Comparison of ENCODE assay signal across 8 cellular contexts in the genomic region with DNA sequence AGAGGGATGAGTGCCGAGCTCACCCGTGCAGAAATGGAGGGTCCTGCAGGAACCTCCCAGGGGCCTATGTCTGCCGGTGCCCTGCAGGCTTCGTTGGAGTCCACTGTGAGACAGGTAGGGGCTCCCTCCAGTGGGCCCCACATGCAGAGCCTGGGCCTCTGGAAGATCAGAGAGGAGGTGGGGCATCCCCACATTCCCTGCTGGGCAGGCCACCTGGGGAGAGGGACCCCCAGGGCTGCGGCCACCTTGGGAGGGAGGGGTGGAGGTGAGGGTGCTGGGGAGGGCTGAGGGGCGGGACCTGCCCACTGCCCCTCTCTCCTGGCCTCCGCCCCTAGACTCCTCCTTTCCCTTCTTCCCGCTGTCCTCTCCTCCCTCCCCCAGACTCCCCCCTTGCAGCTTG. TPM values are rescaled to one million over a fixed set of nuclear protein-coding genes. Genes with fewer than 3 reads are reported as not detected.
DNase-seq lines count a peak whose midpoint lies in the region; ATAC-seq and TF ChIP-seq lines count a peak whose summit lies in the region.

No MANE protein-coding gene starts in this region.

- peaks cover 10% of the 10 kb centered on the region for H3K4me1 ChIP-seq in CD8-positive, alpha-beta T cell (ENCODE audit: insufficient read depth, low read length)
- peaks cover 2 to 14% of the 10 kb centered on the region in 2 donors for H3K4me1 ChIP-seq in esophagus (ENCODE audit: control insufficient read depth in 2 of 2, insufficient read depth in 2 of 2, low read length in 1 of 2)
- H3K4me1 ChIP-seq in osteoblast (ENCODE audit: insufficient read depth, low read length) = no peaks in the 10 kb centered on the region

- H3K4me2 ChIP-seq in osteoblast (ENCODE audit: insufficient read depth, low read length) = no peak overlapping the region

- TF ChIP-seq CTCF in CD8-positive, alpha-beta T cell (IDR thresholded peaks at IDR 0.05) = no peak
- TF ChIP-seq CTCF in LNCaP clone FGC (IDR thresholded peaks at IDR 0.05; ENCODE audit: control insufficient read depth, extremely low read depth, insufficient read depth) (peak; percentile 27; the same call in 1 of the 2 replicates), osteoblast (IDR thresholded peaks at IDR 0.05; ENCODE audit: extremely low read depth, low read depth, low read length) (no peak)

- H3K9me3 Mint-ChIP-seq in CD8-positive, alpha-beta T cell = no peaks in the 10 kb centered on the region

- no peaks in the 10 kb centered on the region for H3K36me3 ChIP-seq in CD8-positive, alpha-beta T cell (ENCODE audit: insufficient read depth, low read length)
- peaks cover 0 to 3% of the 10 kb centered on the region in 2 donors for H3K36me3 ChIP-seq in esophagus (ENCODE audit: control insufficient read depth in 2 of 2, insufficient read depth in 2 of 2, low read length in 1 of 2)
- no peaks in the 10 kb centered on the region for H3K36me3 ChIP-seq in osteoblast (ENCODE audit: insufficient read depth, low read length)

- no peak overlapping the region for H3K27ac Mint-ChIP-seq in CD8-positive, alpha-beta T cell

- no peaks in the 10 kb centered on the region for H3K27me3 Mint-ChIP-seq in CD8-positive, alpha-beta T cell (ENCODE audit: low read depth)

- H2AFZ ChIP-seq in osteoblast (ENCODE audit: low read length) = no peak overlapping the region

- H4K20me1 ChIP-seq in osteoblast (ENCODE audit: insufficient read depth, low read length) = peaks cover 14% of the 10 kb centered on the region

- no peaks in the 10 kb centered on the region for H3K9me3 ChIP-seq in CD8-positive, alpha-beta T cell (ENCODE audit: low read length)
- no peaks in the 10 kb centered on the region for H3K9me3 ChIP-seq in esophagus (ENCODE audit: control insufficient read depth in 2 of 2, insufficient read depth in 1 of 2, low read depth in 1 of 2, low read length in 1 of 2)
- no peaks in the 10 kb centered on the region for H3K9me3 ChIP-seq in osteoblast (ENCODE audit: low read depth, low read length)

- no peaks in the 10 kb centered on the region for H3K79me2 ChIP-seq in osteoblast (ENCODE audit: insufficient read depth, low read length)

- H3K4me3 Mint-ChIP-seq in CD8-positive, alpha-beta T cell = peak overlapping the region; percentile 71

- peak in 2 of 7 experiments; percentile 16 to 51 for DNase-seq in CD8-positive, alpha-beta T cell
- DNase-seq in LNCaP clone FGC (ENCODE audit: low read depth) (no peak), osteoblast (ENCODE audit: insufficient read length, low spot score, missing footprints) (peak; percentile 66), NCI-H187 (lab: John Stamatoyannopoulos, UW) (no peak), HCEC 1CT (no peak), inferior parietal cortex (ENCODE audit: extremely low spot score) (no peak), activated gamma-delta T cell (lab: John Stamatoyannopoulos, UW) (no peak)

- WGBS in esophagus, 2 donors = 20 to 41% methylated on average over 4 to 8 of the region's 8 CpGs

- H3K27ac ChIP-seq in CD8-positive, alpha-beta T cell (ENCODE audit: low read depth, low read length) = no peak overlapping the region
- peak overlapping the region; percentile 56 to 75 for H3K27ac ChIP-seq in esophagus (ENCODE audit: low read depth in 2 of 2, low read length in 1 of 2)
- no peak overlapping the region for H3K27ac ChIP-seq in osteoblast (ENCODE audit: low read depth, low read length)

- CTCF ChIA-PET in CD8-positive, alpha-beta T cell (lab: Charles Lee) = interaction anchor here (2.5 kb wide), 1 partner anchor 80 kb away, joined by 12 read pairs; no protein-coding TSS in a partner anchor

- POLR2A ChIA-PET in CD8-positive, alpha-beta T cell (lab: Charles Lee) = interaction anchor here (1.0 kb wide), 1 partner anchor 52 kb away, joined by 3 read pairs; no protein-coding TSS in a partner anchor

- H3K4me1 Mint-ChIP-seq in CD8-positive, alpha-beta T cell (ENCODE audit: low read depth) = peaks cover 6% of the 10 kb centered on the region

- H3K36me3 Mint-ChIP-seq in CD8-positive, alpha-beta T cell = no peaks in the 10 kb centered on the region

- H3K27me3 ChIP-seq in CD8-positive, alpha-beta T cell (ENCODE audit: insufficient read depth, low read length) = no peaks in the 10 kb centered on the region
- H3K27me3 ChIP-seq in esophagus (ENCODE audit: control insufficient read depth in 1 of 2, insufficient read depth in 2 of 2, low read length in 2 of 2) (no peaks in the 10 kb centered on the region), osteoblast (ENCODE audit: insufficient read depth, low read length) (no peaks in the 10 kb centered on the region)

- peak overlapping the region; percentile 35 for H3K4me3 ChIP-seq in CD8-positive, alpha-beta T cell (ENCODE audit: low read depth, low read length)
- H3K4me3 ChIP-seq in LNCaP clone FGC (ENCODE audit: low read depth, low read length) = peak overlapping the region; percentile 55
- peak overlapping the region; percentile 48 to 60 for H3K4me3 ChIP-seq in esophagus (ENCODE audit: low read depth in 1 of 2, low read length in 2 of 2)
- no peak overlapping the region for H3K4me3 ChIP-seq in osteoblast (ENCODE audit: insufficient read depth, low read length)

- ATAC-seq in CD8-positive, alpha-beta T cell = peak; percentile 59

- intact Hi-C loops in CD8-positive, alpha-beta T cell (cut with DNase I, micrococcal nuclease) = loop anchor here (1.0 to 10.0 kb wide), 4 partner anchors 49 to 212 kb away; no protein-coding TSS in a partner anchor

RNA-seq across cellular contexts. Expression of a gene that starts 38.5 kb away (rescaled TPM):
- 100 to 1,000 TPM in 1 of 2 experiments, 10 to 100 TPM in 1; 100.0 to 102 TPM for total RNA-seq in CD8-positive, alpha-beta T cell
- polyA plus RNA-seq in esophagus = 10 to 100 TPM; 21.5 to 32.7 TPM
- total RNA-seq in osteoblast = 20.3 and 30.0 TPM in 2 replicates

Comparison
In these comparisons a context has a peak if more than half of its experiments do, and no peak if none do; other contexts are left out.
1. H3K27ac ChIP-seq: peak in esophagus (2 of 2); none in CD8-positive, alpha-beta T cell (single experiment) and osteoblast (single experiment).